1 cellular context compared by ENCODE assay signal in genomic region chr6:89139509-89140346, GRCh38.
TF ChIP-seq lines count a peak whose summit lies in the region.

No MANE protein-coding gene starts in this region.

TF ChIP-seq in HEK293, 187 proteins besides CTCF, POLR2A, EP300 and RAD21 (continued from another document and continues in another):
- no peak for TF ChIP-seq ZBTB11 (tag by site-specific recombination; conservative IDR thresholded peaks at IDR 0.05; ENCODE audit: low read depth)
- TF ChIP-seq ZBTB26 (tag by site-specific recombination; optimal IDR thresholded peaks at IDR 0.05) = peak; percentile 18
- TF ChIP-seq ZNF785 (tag by site-specific recombination; IDR thresholded peaks at IDR 0.05) = no peak
- no peak for TF ChIP-seq ZNF280C (tag by site-specific recombination; IDR thresholded peaks at IDR 0.05)
- TF ChIP-seq KLF1 (tag by site-specific recombination; IDR thresholded peaks at IDR 0.05) = peak; percentile 87
- TF ChIP-seq ZNF416 (tag by site-specific recombination; IDR thresholded peaks at IDR 0.05) = no peak
- no peak for TF ChIP-seq ZBTB1 (tag by site-specific recombination; IDR thresholded peaks at IDR 0.05)
- TF ChIP-seq ZNF157 (tag by site-specific recombination; IDR thresholded peaks at IDR 0.05) = no peak
- no peak for TF ChIP-seq ZNF174 (tag by site-specific recombination; IDR thresholded peaks at IDR 0.05)
- TF ChIP-seq ZNF518A (tag by site-specific recombination; conservative IDR thresholded peaks at IDR 0.05; ENCODE audit: low read depth) = 0 out of 2 replicates have a peak, but pooled peaks have one; percentile 42
- no peak for TF ChIP-seq ZBTB21 (tag by site-specific recombination; IDR thresholded peaks at IDR 0.05)
- no peak for TF ChIP-seq MZF1 (tag by site-specific recombination; IDR thresholded peaks at IDR 0.05; ENCODE audit: borderline replicate concordance)
- TF ChIP-seq ZNF670 (tag by site-specific recombination; IDR thresholded peaks at IDR 0.05; ENCODE audit: low read depth) = no peak
- TF ChIP-seq ZBTB6 (tag by site-specific recombination; IDR thresholded peaks at IDR 0.05) = no peak
- peak; percentile 98 for TF ChIP-seq ZNF692 (tag by site-specific recombination; IDR thresholded peaks at IDR 0.05)
- 0 out of 2 replicates have a peak, but pooled peaks have one; percentile 23 for TF ChIP-seq ZEB2 (tag by site-specific recombination; IDR thresholded peaks at IDR 0.05)
- TF ChIP-seq ZNF362 (tag by site-specific recombination; IDR thresholded peaks at IDR 0.05) = peak; percentile 69; the same call in 1 of the 2 replicates
- peak; percentile 65; the same call in 1 of the 2 replicates for TF ChIP-seq HIC1 (tag by site-specific recombination; IDR thresholded peaks at IDR 0.05)
- no peak for TF ChIP-seq SCRT2 (tag by site-specific recombination; IDR thresholded peaks at IDR 0.05)
- peak; percentile 72 for TF ChIP-seq PATZ1 (tag by site-specific recombination; IDR thresholded peaks at IDR 0.05)
- TF ChIP-seq ZNF37A (tag by site-specific recombination; IDR thresholded peaks at IDR 0.05) = no peak
- TF ChIP-seq ZNF239 (tag by site-specific recombination; IDR thresholded peaks at IDR 0.05) = no peak
- no peak for TF ChIP-seq ZNF560 (tag by site-specific recombination; IDR thresholded peaks at IDR 0.05; ENCODE audit: borderline replicate concordance)
- 0 out of 2 replicates have a peak, but pooled peaks have one; percentile 21 for TF ChIP-seq GLI2 (tag by site-specific recombination; IDR thresholded peaks at IDR 0.05; ENCODE audit: borderline replicate concordance, low read depth)
- TF ChIP-seq ZIC2 (tag by site-specific recombination; IDR thresholded peaks at IDR 0.05) = no peak
- TF ChIP-seq ZNF184 (tag by site-specific recombination; IDR thresholded peaks at IDR 0.05) = no peak
- no peak; the same call in 1 of the 2 replicates for TF ChIP-seq ZBTB8A (tag by site-specific recombination; IDR thresholded peaks at IDR 0.05)
- no peak for TF ChIP-seq ZNF302 (tag by site-specific recombination; IDR thresholded peaks at IDR 0.05; ENCODE audit: low read depth)
- no peak for TF ChIP-seq REPIN1 (tag by site-specific recombination; IDR thresholded peaks at IDR 0.05; ENCODE audit: low read depth)
- no peak for TF ChIP-seq ZNF555 (tag by site-specific recombination; conservative IDR thresholded peaks at IDR 0.05)
- TF ChIP-seq ZNF155 (tag by site-specific recombination; IDR thresholded peaks at IDR 0.05) = no peak
- TF ChIP-seq ZNF175 (tag by site-specific recombination; IDR thresholded peaks at IDR 0.05) = no peak
- TF ChIP-seq ZNF629 (tag by site-specific recombination; IDR thresholded peaks at IDR 0.05) = peak; percentile 83
